14 cellular contexts compared by ENCODE assay signal in the genomic region with DNA sequence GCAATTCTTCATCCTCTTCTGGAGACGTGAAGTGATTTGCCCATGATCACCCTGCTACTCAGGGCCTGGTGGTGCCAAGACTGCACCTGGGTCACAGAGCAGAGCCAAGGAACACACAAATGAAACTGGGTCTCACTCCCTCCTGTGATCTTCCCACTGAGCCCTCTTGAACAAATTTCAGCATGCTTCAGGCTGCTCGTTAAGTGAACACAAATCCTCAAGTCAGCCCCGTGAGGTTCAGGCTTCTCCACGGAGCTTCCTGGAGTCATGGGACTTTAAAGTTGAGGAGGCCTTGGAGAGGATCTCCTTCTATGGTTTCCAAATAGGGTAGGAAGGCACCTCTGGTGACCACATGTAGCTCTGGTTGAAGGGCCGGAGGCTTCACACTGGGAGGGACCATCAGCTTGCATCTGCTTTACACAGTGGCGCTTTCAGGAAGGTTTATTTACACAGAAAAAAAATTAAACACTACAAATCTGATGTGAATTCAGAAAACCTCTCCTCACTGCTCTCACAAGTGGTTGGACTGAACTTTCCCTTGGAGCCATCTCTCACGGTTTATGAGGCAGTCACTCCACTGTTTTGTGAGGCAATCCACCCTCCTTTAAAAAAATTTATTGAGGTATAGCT.
"Had no signal": no experiment of that assay in that cellular context is flagged by ENCODE, and none has a peak within 500 bp of the region (broad histone marks: within the 10 kb centered on the region; RNA-seq: fewer than 3 reads in every experiment).

No MANE protein-coding gene starts in this region.

- ATAC-seq: activated T-cell treated with anti-CD3 and anti-CD28 coated beads, Interleukin-2, amount 50 U/mL, for 4 hours; esophagus mucosa; left cardiac atrium; naive thymus-derived CD4-positive, alpha-beta T cell; stimulated activated effector memory CD8-positive, alpha-beta T cell treated with anti-CD3 and anti-CD28 coated beads, Interleukin-12 subunit alpha, Interleukin-12 subunit beta, amount 100 ng/mL, for 72 hours had no signal

- DNase-seq: activated CD4-positive, alpha-beta T cell treated with anti-CD3 and anti-CD28 coated beads for 1 hour; activated CD4-positive, alpha-beta T cell treated with anti-CD3 and anti-CD28 coated beads, Interleukin-2, amount 50 U/mL, for 48 hours; activated gamma-delta T cell; activated T-cell treated with anti-CD3 and anti-CD28 coated beads, Interleukin-2, amount 50 U/mL, for 4 hours; amygdala; endodermal cell; glutamatergic neuron; left cardiac atrium; naive thymus-derived CD4-positive, alpha-beta T cell; right cardiac atrium; small intestine; trophoblast cell had no signal

- FAIRE-seq: small intestine had no signal
